22 cellular contexts compared by ENCODE assay signal in the genomic region with DNA sequence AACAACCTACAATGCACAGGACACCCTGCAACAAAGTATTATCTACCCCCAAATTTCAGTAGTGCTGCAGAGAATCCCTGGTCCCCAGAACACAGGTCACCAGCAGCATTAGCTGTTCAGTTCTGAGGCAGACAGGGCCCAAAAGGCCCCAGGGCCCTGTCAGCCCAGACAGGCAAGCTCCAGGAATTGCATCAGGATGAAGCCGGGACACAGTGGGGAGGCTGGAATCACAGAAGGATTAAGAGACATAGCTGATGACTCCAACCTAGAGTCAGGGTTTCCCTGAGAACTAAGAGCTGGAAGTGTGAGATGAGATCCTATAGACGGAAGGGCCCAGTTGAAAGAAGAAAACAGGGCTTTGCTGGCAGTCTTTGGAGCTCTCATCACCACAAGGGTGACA.
"Had no signal": no experiment of that assay in that cellular context is flagged by ENCODE, and none has a peak within 500 bp of the region (broad histone marks: within the 10 kb centered on the region; RNA-seq: fewer than 3 reads in every experiment).

No MANE protein-coding gene starts in this region.

- H3K4me1 ChIP-seq: colonic mucosa, lower lobe of right lung, parathyroid adenoma, psoas muscle, right lobe of liver, tibial artery, upper lobe of right lung, vagina had no signal

- H3K9ac ChIP-seq: parathyroid adenoma had no signal

- ATAC-seq: left cardiac atrium; lower lobe of right lung; natural killer cell treated with Interleukin-12 subunit alpha and Interleukin-12 subunit beta and Interleukin-15 and Interleukin-18, amount 100 ng/mL, for 72 hours; psoas muscle; right lobe of liver; stimulated activated memory B cell treated with anti-CD40 and anti-IgM and Interleukin-4, amounts not matched to agents 10 μg/mL and 1 μg/mL and 100 μg/mL, for 72 hours; upper lobe of right lung had no signal

- H3K27ac Mint-ChIP-seq: memory B cell; natural killer cell treated with Interleukin-12 subunit alpha and Interleukin-12 subunit beta and Interleukin-15 and Interleukin-18, amount 100 ng/mL, for 72 hours; stimulated activated memory B cell treated with anti-CD40 and anti-IgM and Interleukin-4, amounts not matched to agents 10 μg/mL and 1 μg/mL and 100 μg/mL, for 72 hours; stimulated activated naive CD8-positive, alpha-beta T cell treated with anti-CD3 and anti-CD28 coated beads, Interleukin-15, Interleukin-2, amounts not matched to agents 100 ng/mL and 50 ng/mL, for 24 hours had no signal

- H3K79me2 ChIP-seq: parathyroid adenoma had no signal

- H3K4me1 Mint-ChIP-seq: memory B cell; stimulated activated memory B cell treated with anti-CD40 and anti-IgM and Interleukin-4, amounts not matched to agents 10 μg/mL and 1 μg/mL and 100 μg/mL, for 72 hours had no signal

- H3K4me3 ChIP-seq: colonic mucosa, heart left ventricle, left ventricle myocardium inferior, lower lobe of right lung, psoas muscle, right lobe of liver, tibial artery, upper lobe of right lung, vagina had no signal

- DNase-seq: colonic mucosa; dermis blood vessel endothelial cell; foreskin melanocyte; heart left ventricle; kidney; left cardiac atrium; left ventricle myocardium inferior; lower lobe of right lung; midbrain; occipital lobe; psoas muscle; retina; right lobe of liver; stimulated activated CD4-positive, alpha-beta T cell treated with anti-CD3 and anti-CD28 coated beads, Interleukin-4, amount 100 ng/mL, for 24 hours; tibial artery; upper lobe of right lung had no signal

- H3K9me3 Mint-ChIP-seq: memory B cell; natural killer cell treated with Interleukin-12 subunit alpha and Interleukin-12 subunit beta and Interleukin-15 and Interleukin-18, amount 100 ng/mL, for 72 hours; stimulated activated memory B cell treated with anti-CD40 and anti-IgM and Interleukin-4, amounts not matched to agents 10 μg/mL and 1 μg/mL and 100 μg/mL, for 72 hours; stimulated activated naive CD8-positive, alpha-beta T cell treated with anti-CD3 and anti-CD28 coated beads, Interleukin-15, Interleukin-2, amounts not matched to agents 100 ng/mL and 50 ng/mL, for 24 hours had no signal

- H3K4me3 Mint-ChIP-seq: memory B cell; natural killer cell treated with Interleukin-12 subunit alpha and Interleukin-12 subunit beta and Interleukin-15 and Interleukin-18, amount 100 ng/mL, for 72 hours; stimulated activated memory B cell treated with anti-CD40 and anti-IgM and Interleukin-4, amounts not matched to agents 10 μg/mL and 1 μg/mL and 100 μg/mL, for 72 hours; stimulated activated naive CD8-positive, alpha-beta T cell treated with anti-CD3 and anti-CD28 coated beads, Interleukin-15, Interleukin-2, amounts not matched to agents 100 ng/mL and 50 ng/mL, for 24 hours had no signal

- H3K27me3 Mint-ChIP-seq: memory B cell; natural killer cell treated with Interleukin-12 subunit alpha and Interleukin-12 subunit beta and Interleukin-15 and Interleukin-18, amount 100 ng/mL, for 72 hours; stimulated activated memory B cell treated with anti-CD40 and anti-IgM and Interleukin-4, amounts not matched to agents 10 μg/mL and 1 μg/mL and 100 μg/mL, for 72 hours; stimulated activated naive CD8-positive, alpha-beta T cell treated with anti-CD3 and anti-CD28 coated beads, Interleukin-15, Interleukin-2, amounts not matched to agents 100 ng/mL and 50 ng/mL, for 24 hours had no signal

- H3K27ac ChIP-seq: colonic mucosa, heart left ventricle, left ventricle myocardium inferior, lower lobe of right lung, parathyroid adenoma, psoas muscle, right lobe of liver, tibial artery, upper lobe of right lung, vagina had no signal

- H2AFZ ChIP-seq: parathyroid adenoma had no signal

- H3K36me3 ChIP-seq: colonic mucosa, heart left ventricle, left ventricle myocardium inferior, lower lobe of right lung, right lobe of liver, tibial artery, upper lobe of right lung, vagina had no signal

- H3K27me3 ChIP-seq: colonic mucosa, heart left ventricle, right lobe of liver, tibial artery, upper lobe of right lung, vagina had no signal

- H3K9me3 ChIP-seq: colonic mucosa, heart left ventricle, left ventricle myocardium inferior, lower lobe of right lung, psoas muscle, right lobe of liver, tibial artery, upper lobe of right lung, vagina had no signal

- H3K36me3 Mint-ChIP-seq: natural killer cell treated with Interleukin-12 subunit alpha and Interleukin-12 subunit beta and Interleukin-15 and Interleukin-18, amount 100 ng/mL, for 72 hours; stimulated activated memory B cell treated with anti-CD40 and anti-IgM and Interleukin-4, amounts not matched to agents 10 μg/mL and 1 μg/mL and 100 μg/mL, for 72 hours had no signal
